7 cellular contexts compared by ENCODE assay signal in the genomic region with DNA sequence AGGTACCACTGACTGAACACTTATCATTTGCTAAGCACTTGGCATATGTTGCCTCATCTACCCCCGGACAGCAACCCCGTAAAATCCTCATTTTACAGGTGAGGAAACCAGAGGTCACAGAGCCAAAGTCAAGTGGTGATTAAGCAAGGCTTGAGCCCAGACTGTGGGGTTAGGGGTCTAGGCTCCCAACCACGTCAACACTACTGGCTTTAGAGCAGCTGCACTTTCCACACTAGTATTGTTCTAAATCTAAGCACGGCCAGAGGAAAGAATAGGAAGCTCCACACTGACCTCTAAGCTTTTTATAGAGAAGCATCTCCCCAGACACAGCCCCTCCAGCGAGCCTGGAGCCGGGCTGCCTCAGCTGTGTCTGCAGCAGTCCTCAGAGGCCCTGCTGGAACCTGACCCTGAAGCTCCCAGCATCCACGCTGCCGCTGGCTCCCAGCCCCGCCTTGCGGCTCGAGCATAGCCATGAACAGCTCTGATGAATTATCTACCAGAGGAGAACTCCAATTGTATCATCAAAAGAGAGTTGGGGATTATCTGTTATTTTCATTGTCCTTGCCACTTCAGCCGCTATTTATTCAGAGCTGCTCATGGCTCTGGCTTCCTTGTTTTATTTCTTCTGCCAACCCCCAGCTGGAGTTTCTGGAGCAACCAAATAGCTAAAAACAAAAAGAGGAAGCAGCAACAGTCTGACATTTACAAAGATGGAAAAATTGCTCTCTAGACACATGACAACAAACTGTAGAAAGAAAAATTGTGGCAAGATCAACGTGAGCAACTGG.
DNase-seq lines count a peak whose midpoint lies in the region; TF ChIP-seq lines count a peak whose summit lies in the region.

No MANE protein-coding gene starts in this region.

- DNase-seq in KBM-7 = peak; percentile 93
- DNase-seq in SK-N-SH = no peak
- DNase-seq in head of caudate nucleus = peak; percentile 71 to 93 (median 87)
- no peak for DNase-seq in progenitor cell of endocrine pancreas (ENCODE audit: low spot score, unreplicated experiment)
- DNase-seq in activated CD4-positive, alpha-beta T cell treated with anti-CD3 and anti-CD28 coated beads for 1 hour = no peak
- no peak for DNase-seq in SW480 (ENCODE audit: low spot score)
- DNase-seq in HuH-7 (ENCODE audit: low spot score) = no peak

- no peak for TF ChIP-seq RAD21 in SK-N-SH (IDR thresholded peaks at IDR 0.05; ENCODE audit: low read length)

- H2AFZ ChIP-seq in SK-N-SH (ENCODE audit: low read depth) = no peak overlapping the region

- peaks cover 33% of the 10 kb centered on the region for H3F3A ChIP-seq in SK-N-SH (replicated peaks; ENCODE audit: insufficient read depth)

- H3K36me3 ChIP-seq in SK-N-SH (replicated peaks in 1 of 2; ENCODE audit: control insufficient read depth in 1 of 2, insufficient read depth in 2 of 2, low read length in 1 of 2) = no peaks in the 10 kb centered on the region

- H3K27me3 Mint-ChIP-seq in progenitor cell of endocrine pancreas = no peaks in the 10 kb centered on the region

- H3K27ac ChIP-seq in SK-N-SH (ENCODE audit: low read depth in 2 of 2, low read length in 1 of 2) = peak overlapping the region; percentile 81 to 87

- CTCF ChIA-PET in SK-N-SH (lab: Yijun Ruan, JAX) = interaction anchor here (0.9 kb wide), 1 partner anchor 97 kb away, joined by 4 read pairs; no protein-coding TSS in a partner anchor

- H3K27ac Mint-ChIP-seq in progenitor cell of endocrine pancreas = peak overlapping the region; percentile 82

- no peaks in the 10 kb centered on the region for H3K36me3 Mint-ChIP-seq in progenitor cell of endocrine pancreas (ENCODE audit: insufficient read depth)

- no peaks in the 10 kb centered on the region for H3K9me3 Mint-ChIP-seq in progenitor cell of endocrine pancreas (ENCODE audit: low read depth)

- no peaks in the 10 kb centered on the region for H3K9me2 ChIP-seq in SK-N-SH

- in situ Hi-C loops in KBM-7 (cut with MboI; ENCODE audit: low pct_unique_long_range_greater_than_20kb, low sequenced_read_pairs) = no loop called here

- H3K9me3 ChIP-seq in SK-N-SH = no peaks in the 10 kb centered on the region

- 0 out of 2 replicates have a peak overlapping the region, but pooled peaks have one; percentile 7 for H3K9ac ChIP-seq in SK-N-SH

- no peak for TF ChIP-seq CTCF in SK-N-SH (IDR thresholded peaks at IDR 0.05)
- no peak for TF ChIP-seq CTCF in progenitor cell of endocrine pancreas (IDR thresholded peaks at IDR 0.05; ENCODE audit: unreplicated experiment)

- 89% methylated on average over 6 of the region's 13 CpGs for WGBS in SK-N-SH (ENCODE audit: low lambda C conversion rate)

- POLR2A ChIA-PET in SK-N-SH (lab: Yijun Ruan, JAX) = no interaction called here

- intact Hi-C loops in head of caudate nucleus (cut with DNase I) = loop anchor here (5.0 kb wide), 1 partner anchor 55 kb away; no protein-coding TSS in a partner anchor

- peaks cover 32% of the 10 kb centered on the region for H3K4me1 Mint-ChIP-seq in progenitor cell of endocrine pancreas (ENCODE audit: low read depth)

- H3K79me2 ChIP-seq in SK-N-SH (ENCODE audit: insufficient read depth) = no peaks in the 10 kb centered on the region

- no peak overlapping the region for H3K4me3 ChIP-seq in SK-N-SH (ENCODE audit: low read depth in 2 of 2, low read length in 1 of 2)

- no peaks in the 10 kb centered on the region for H3K27me3 ChIP-seq in SK-N-SH (ENCODE audit: insufficient read depth)

- no peak for TF ChIP-seq EP300 in SK-N-SH (IDR thresholded peaks at IDR 0.05; ENCODE audit: borderline replicate concordance in 1 of 2, low read depth in 1 of 2, low read length in 1 of 2)

- peaks cover 19 to 74% of the 10 kb centered on the region in 2 experiments for H3K4me1 ChIP-seq in SK-N-SH (ENCODE audit: control insufficient read depth in 1 of 2, insufficient read depth in 2 of 2, low read depth in 1 of 2, low read length in 1 of 2)

- H3K4me3 Mint-ChIP-seq in progenitor cell of endocrine pancreas (ENCODE audit: low read depth) = no peak overlapping the region

- peak overlapping the region; percentile 73 for H3K4me2 ChIP-seq in SK-N-SH

- no peaks in the 10 kb centered on the region for H4K20me1 ChIP-seq in SK-N-SH (ENCODE audit: insufficient read depth)

TF ChIP-seq in SK-N-SH, 30 proteins besides CTCF, POLR2A, EP300 and RAD21:
- TF ChIP-seq SMC3 (IDR thresholded peaks at IDR 0.05; ENCODE audit: low read depth, low read length) (no peak), RFX5 (IDR thresholded peaks at IDR 0.05; ENCODE audit: low read length) (no peak), MEF2A (IDR thresholded peaks at IDR 0.05; ENCODE audit: borderline replicate concordance, low read depth) (no peak), GABPA (IDR thresholded peaks at IDR 0.05; ENCODE audit: low read depth) (no peak), TCF12 (IDR thresholded peaks at IDR 0.05) (no peak)
- TF ChIP-seq, protein P1, sequence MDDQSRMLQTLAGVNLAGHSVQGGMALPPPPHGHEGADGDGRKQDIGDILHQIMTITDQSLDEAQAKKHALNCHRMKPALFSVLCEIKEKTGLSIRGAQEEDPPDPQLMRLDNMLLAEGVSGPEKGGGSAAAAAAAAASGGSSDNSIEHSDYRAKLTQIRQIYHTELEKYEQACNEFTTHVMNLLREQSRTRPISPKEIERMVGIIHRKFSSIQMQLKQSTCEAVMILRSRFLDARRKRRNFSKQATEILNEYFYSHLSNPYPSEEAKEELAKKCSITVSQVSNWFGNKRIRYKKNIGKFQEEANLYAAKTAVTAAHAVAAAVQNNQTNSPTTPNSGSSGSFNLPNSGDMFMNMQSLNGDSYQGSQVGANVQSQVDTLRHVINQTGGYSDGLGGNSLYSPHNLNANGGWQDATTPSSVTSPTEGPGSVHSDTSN (IDR thresholded peaks at IDR 0.05) = no peak

Comparison
In these comparisons a context has a peak if more than half of its experiments do, and no peak if none do; other contexts are left out.
1. DNase-seq: peak in KBM-7 (single experiment) and head of caudate nucleus (42 of 42); none in SK-N-SH (single experiment), progenitor cell of endocrine pancreas (single experiment), activated CD4-positive, alpha-beta T cell treated with anti-CD3 and anti-CD28 coated beads for 1 hour (single experiment), SW480 (single experiment) and HuH-7 (single experiment).